Comparison of ENCODE assay signal across 18 cellular contexts in the genomic region with DNA sequence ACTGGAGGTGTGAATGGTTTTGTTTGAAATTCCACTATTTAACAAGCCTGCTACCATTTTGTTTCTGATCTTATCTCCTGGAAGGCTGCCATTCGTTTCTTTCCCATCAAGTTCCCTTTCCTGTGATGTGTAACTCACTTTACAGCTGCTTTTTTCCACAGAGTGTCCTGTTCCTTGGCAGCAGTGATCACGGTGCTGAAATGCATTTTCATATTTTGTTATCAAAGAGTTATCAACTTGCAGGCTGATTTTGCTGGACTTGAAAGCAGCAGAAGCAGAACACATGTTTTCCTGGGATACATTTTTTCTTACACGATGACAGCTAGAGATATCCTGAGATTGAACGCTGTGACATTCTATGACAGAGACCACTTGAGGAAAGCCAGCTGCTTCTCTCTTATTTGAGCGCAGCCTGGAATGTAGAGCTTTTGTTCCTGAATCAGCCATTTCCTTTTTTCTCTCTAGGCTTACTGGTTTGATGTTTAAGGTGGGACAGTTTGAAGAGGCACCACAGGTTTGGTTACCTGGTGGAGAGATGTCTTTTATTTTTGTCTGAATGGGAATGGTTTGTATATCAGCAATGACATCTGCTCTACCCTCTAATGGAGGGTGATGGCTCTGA. TPM values are rescaled to one million over a fixed set of nuclear protein-coding genes. Genes with fewer than 3 reads are reported as not detected.
DNase-seq lines count a peak whose midpoint lies in the region; TF ChIP-seq lines count a peak whose summit lies in the region.
"Had no signal": no experiment of that assay in that cellular context is flagged by ENCODE, and none has a peak within 500 bp of the region (broad histone marks: within the 10 kb centered on the region; RNA-seq: fewer than 3 reads in every experiment).

No MANE protein-coding gene starts in this region.

- H3K4me1 Mint-ChIP-seq in activated naive CD4-positive, alpha-beta T cell treated with anti-CD3 and anti-CD28 coated beads, Interleukin-2, amount 10 ng/mL, durations not matched to agents 7 days and 5 days: no peaks in the 10 kb centered on the region
- no peaks in the 10 kb centered on the region for H3K4me1 Mint-ChIP-seq in activated naive CD4-positive, alpha-beta T cell treated with anti-CD3 and anti-CD28 coated beads for 36 hours (ENCODE audit: low read depth)
- H3K4me1 Mint-ChIP-seq in activated T-helper 2 cell treated with anti-CD3 and anti-CD28 coated beads, Interferon-gamma antibody, Interleukin-2, Interleukin-4, amounts not matched to agents 10 μg/mL and 5 μg/mL and 100 μg/mL, durations not matched to agents 14 hours and 24 hours and 36 hours (ENCODE audit: low read depth): no peaks in the 10 kb centered on the region
- H3K4me1 Mint-ChIP-seq: B cell had no signal

- H3K36me3 Mint-ChIP-seq in activated naive CD4-positive, alpha-beta T cell treated with anti-CD3 and anti-CD28 coated beads, Interleukin-2, amount 10 ng/mL, durations not matched to agents 7 days and 5 days: peaks cover 55% of the 10 kb centered on the region
- H3K36me3 Mint-ChIP-seq in activated naive CD4-positive, alpha-beta T cell treated with anti-CD3 and anti-CD28 coated beads for 36 hours (ENCODE audit: low read depth): peaks cover 34% of the 10 kb centered on the region
- H3K36me3 Mint-ChIP-seq in activated T-helper 2 cell treated with anti-CD3 and anti-CD28 coated beads, Interferon-gamma antibody, Interleukin-2, Interleukin-4, amounts not matched to agents 10 μg/mL and 5 μg/mL and 100 μg/mL, durations not matched to agents 14 hours and 24 hours and 36 hours (ENCODE audit: low read depth): peaks cover 68% of the 10 kb centered on the region

- H3K27ac Mint-ChIP-seq in activated naive CD4-positive, alpha-beta T cell treated with anti-CD3 and anti-CD28 coated beads, Interleukin-2, amount 10 ng/mL, durations not matched to agents 7 days and 5 days: peak overlapping the region; percentile 33
- H3K27ac Mint-ChIP-seq in activated naive CD4-positive, alpha-beta T cell treated with anti-CD3 and anti-CD28 coated beads for 36 hours: no peak overlapping the region
- H3K27ac Mint-ChIP-seq in activated T-helper 2 cell treated with anti-CD3 and anti-CD28 coated beads, Interferon-gamma antibody, Interleukin-2, Interleukin-4, amounts not matched to agents 10 μg/mL and 5 μg/mL and 100 μg/mL, durations not matched to agents 14 hours and 24 hours and 36 hours: peak overlapping the region; percentile 22
- H3K27ac Mint-ChIP-seq: B cell had no signal

- intact Hi-C loops in activated naive CD4-positive, alpha-beta T cell treated with anti-CD3 and anti-CD28 coated beads for 36 hours (cut with micrococcal nuclease): no loop called here
- intact Hi-C loops in activated T-helper 2 cell treated with anti-CD3 and anti-CD28 coated beads, Interferon-gamma antibody, Interleukin-2, Interleukin-4, amounts not matched to agents 10 μg/mL and 5 μg/mL and 100 μg/mL, durations not matched to agents 14 hours and 24 hours and 36 hours (cut with micrococcal nuclease): no loop called here

- no peak overlapping the region for H3K4me3 Mint-ChIP-seq in activated naive CD4-positive, alpha-beta T cell treated with anti-CD3 and anti-CD28 coated beads, Interleukin-2, amount 10 ng/mL, durations not matched to agents 7 days and 5 days
- no peak overlapping the region for H3K4me3 Mint-ChIP-seq in activated naive CD4-positive, alpha-beta T cell treated with anti-CD3 and anti-CD28 coated beads for 36 hours
- H3K4me3 Mint-ChIP-seq in activated T-helper 2 cell treated with anti-CD3 and anti-CD28 coated beads, Interferon-gamma antibody, Interleukin-2, Interleukin-4, amounts not matched to agents 10 μg/mL and 5 μg/mL and 100 μg/mL, durations not matched to agents 14 hours and 24 hours and 36 hours (ENCODE audit: low read depth): no peak overlapping the region
- H3K4me3 Mint-ChIP-seq: B cell had no signal

- no peaks in the 10 kb centered on the region for H3K27me3 Mint-ChIP-seq in activated naive CD4-positive, alpha-beta T cell treated with anti-CD3 and anti-CD28 coated beads, Interleukin-2, amount 10 ng/mL, durations not matched to agents 7 days and 5 days
- no peaks in the 10 kb centered on the region for H3K27me3 Mint-ChIP-seq in activated naive CD4-positive, alpha-beta T cell treated with anti-CD3 and anti-CD28 coated beads for 36 hours (ENCODE audit: low read depth)
- H3K27me3 Mint-ChIP-seq in activated T-helper 2 cell treated with anti-CD3 and anti-CD28 coated beads, Interferon-gamma antibody, Interleukin-2, Interleukin-4, amounts not matched to agents 10 μg/mL and 5 μg/mL and 100 μg/mL, durations not matched to agents 14 hours and 24 hours and 36 hours (ENCODE audit: low read depth): no peaks in the 10 kb centered on the region
- H3K27me3 Mint-ChIP-seq: B cell had no signal

- TF ChIP-seq CTCF in fibroblast of pulmonary artery (IDR thresholded peaks at IDR 0.05; ENCODE audit: low read length, missing control alignments): no peak

- DNase-seq in activated naive CD4-positive, alpha-beta T cell treated with anti-CD3 and anti-CD28 coated beads, Interleukin-2, amount 10 ng/mL, durations not matched to agents 7 days and 5 days: no peak
- DNase-seq in activated naive CD4-positive, alpha-beta T cell treated with anti-CD3 and anti-CD28 coated beads for 36 hours: no peak
- DNase-seq in activated T-helper 2 cell treated with anti-CD3 and anti-CD28 coated beads, Interferon-gamma antibody, Interleukin-2, Interleukin-4, amounts not matched to agents 10 μg/mL and 5 μg/mL and 100 μg/mL, durations not matched to agents 14 hours and 24 hours and 36 hours (ENCODE audit: low spot score): no peak
- DNase-seq in fibroblast of pulmonary artery (ENCODE audit: low read depth): peak; percentile 56
- no peak for DNase-seq in NCI-H2227 (lab: John Stamatoyannopoulos, UW; ENCODE audit: unreplicated experiment)
- no peak for DNase-seq in NCI-H345 (lab: John Stamatoyannopoulos, UW)
- DNase-seq in HK-2 (ENCODE audit: unreplicated experiment): no peak
- DNase-seq: DMS79, KBM-7, NCI-H1092 treated with DMSO at 0.1 percent for 48 hours, NCI-H1436 treated with DMSO at 0.1 percent for 48 hours, NCI-H1930, NCI-H2171, NCI-H446, OCI-M1, SW 1271 had no signal

- CTCF ChIA-PET in activated naive CD4-positive, alpha-beta T cell treated with anti-CD3 and anti-CD28 coated beads, Interleukin-2, amount 10 ng/mL, durations not matched to agents 7 days and 5 days (lab: Charles Lee): no interaction called here
- CTCF ChIA-PET in activated naive CD4-positive, alpha-beta T cell treated with anti-CD3 and anti-CD28 coated beads for 36 hours (lab: Charles Lee): no interaction called here

- no peak overlapping the region for H3K4me3 ChIP-seq in fibroblast of pulmonary artery (replicated peaks; ENCODE audit: low read depth, low read length)
- H3K4me3 ChIP-seq: SJSA1 had no signal

- no peaks in the 10 kb centered on the region for H3K9me3 Mint-ChIP-seq in activated naive CD4-positive, alpha-beta T cell treated with anti-CD3 and anti-CD28 coated beads, Interleukin-2, amount 10 ng/mL, durations not matched to agents 7 days and 5 days
- H3K9me3 Mint-ChIP-seq in activated naive CD4-positive, alpha-beta T cell treated with anti-CD3 and anti-CD28 coated beads for 36 hours: no peaks in the 10 kb centered on the region
- H3K9me3 Mint-ChIP-seq in activated T-helper 2 cell treated with anti-CD3 and anti-CD28 coated beads, Interferon-gamma antibody, Interleukin-2, Interleukin-4, amounts not matched to agents 10 μg/mL and 5 μg/mL and 100 μg/mL, durations not matched to agents 14 hours and 24 hours and 36 hours: no peaks in the 10 kb centered on the region

RNA-seq across cellular contexts. Expression of a gene that starts 34.7 kb away (rescaled TPM):
- 10 to 100 TPM; 28.7 to 31.8 TPM for total RNA-seq in activated naive CD4-positive, alpha-beta T cell treated with anti-CD3 and anti-CD28 coated beads for 36 hours
- 54.2 and 58.0 TPM in 2 replicates for total RNA-seq in activated T-helper 2 cell treated with anti-CD3 and anti-CD28 coated beads, Interferon-gamma antibody, Interleukin-2, Interleukin-4, amounts not matched to agents 10 μg/mL and 5 μg/mL and 100 μg/mL, durations not matched to agents 14 hours and 24 hours and 36 hours

RNA-seq across cellular contexts. Expression of a gene that starts 38.6 kb away (rescaled TPM):
- total RNA-seq in activated naive CD4-positive, alpha-beta T cell treated with anti-CD3 and anti-CD28 coated beads for 36 hours: 10 to 100 TPM; 23.6 TPM
- 33.2 and 37.6 TPM in 2 replicates for total RNA-seq in activated T-helper 2 cell treated with anti-CD3 and anti-CD28 coated beads, Interferon-gamma antibody, Interleukin-2, Interleukin-4, amounts not matched to agents 10 μg/mL and 5 μg/mL and 100 μg/mL, durations not matched to agents 14 hours and 24 hours and 36 hours

RNA-seq across cellular contexts. Expression of a gene that starts 53.3 kb away (rescaled TPM):
- total RNA-seq in activated naive CD4-positive, alpha-beta T cell treated with anti-CD3 and anti-CD28 coated beads for 36 hours: 10 to 100 TPM; 45.6 to 45.7 TPM
- 44.3 and 44.9 TPM in 2 replicates for total RNA-seq in activated T-helper 2 cell treated with anti-CD3 and anti-CD28 coated beads, Interferon-gamma antibody, Interleukin-2, Interleukin-4, amounts not matched to agents 10 μg/mL and 5 μg/mL and 100 μg/mL, durations not matched to agents 14 hours and 24 hours and 36 hours
